Comparison of ENCODE assay signal across 1 cellular context in the genomic region with DNA sequence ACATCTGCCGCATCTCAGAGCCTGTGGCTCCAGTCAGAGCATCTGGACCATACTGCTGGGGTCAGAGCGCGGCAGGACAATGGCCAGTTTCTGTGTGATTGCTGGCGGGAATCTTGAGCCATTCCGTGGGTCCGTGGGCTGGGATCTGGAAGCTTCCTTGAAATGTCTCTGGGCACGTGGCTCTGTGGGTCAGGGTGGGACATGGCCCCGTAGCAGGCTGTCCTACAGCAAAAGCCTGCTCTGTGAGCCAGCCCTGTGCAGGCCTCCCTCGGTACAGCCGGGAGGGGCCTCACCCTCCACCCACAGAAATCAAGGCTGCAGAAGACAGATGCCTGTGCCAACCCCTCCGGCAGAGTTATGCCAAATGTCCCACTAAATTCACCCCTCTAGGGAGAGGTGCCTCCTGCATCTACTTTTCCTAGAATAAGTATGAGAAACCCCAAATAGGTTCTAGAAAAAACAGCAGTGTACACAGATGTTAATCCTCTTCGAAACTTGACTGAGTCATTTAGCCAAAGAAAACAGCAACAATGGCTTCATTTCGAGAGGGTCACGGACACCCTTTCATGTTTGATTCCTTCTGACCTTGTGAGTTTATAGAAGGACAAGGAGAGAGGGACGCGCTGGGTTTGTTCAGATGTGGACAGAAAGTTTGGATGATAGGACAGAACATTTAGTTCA.
TF ChIP-seq lines count a peak whose summit lies in the region.

No MANE protein-coding gene starts in this region.

TF ChIP-seq in HepG2, 621 proteins besides CTCF, POLR2A, EP300 and RAD21 (continued from another document and continues in another):
- TF ChIP-seq SRSF4 (IDR thresholded peaks at IDR 0.05; ENCODE audit: low read depth, low read length, poor library complexity, severe bottlenecking): no peak
- TF ChIP-seq, protein P1, sequence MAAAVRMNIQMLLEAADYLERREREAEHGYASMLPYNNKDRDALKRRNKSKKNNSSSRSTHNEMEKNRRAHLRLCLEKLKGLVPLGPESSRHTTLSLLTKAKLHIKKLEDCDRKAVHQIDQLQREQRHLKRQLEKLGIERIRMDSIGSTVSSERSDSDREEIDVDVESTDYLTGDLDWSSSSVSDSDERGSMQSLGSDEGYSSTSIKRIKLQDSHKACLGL (CRISPR knock-in tag; IDR thresholded peaks at IDR 0.05): no peak
- TF ChIP-seq ZMYM2 (CRISPR knock-in tag; IDR thresholded peaks at IDR 0.05): no peak
- TF ChIP-seq, protein P2, sequence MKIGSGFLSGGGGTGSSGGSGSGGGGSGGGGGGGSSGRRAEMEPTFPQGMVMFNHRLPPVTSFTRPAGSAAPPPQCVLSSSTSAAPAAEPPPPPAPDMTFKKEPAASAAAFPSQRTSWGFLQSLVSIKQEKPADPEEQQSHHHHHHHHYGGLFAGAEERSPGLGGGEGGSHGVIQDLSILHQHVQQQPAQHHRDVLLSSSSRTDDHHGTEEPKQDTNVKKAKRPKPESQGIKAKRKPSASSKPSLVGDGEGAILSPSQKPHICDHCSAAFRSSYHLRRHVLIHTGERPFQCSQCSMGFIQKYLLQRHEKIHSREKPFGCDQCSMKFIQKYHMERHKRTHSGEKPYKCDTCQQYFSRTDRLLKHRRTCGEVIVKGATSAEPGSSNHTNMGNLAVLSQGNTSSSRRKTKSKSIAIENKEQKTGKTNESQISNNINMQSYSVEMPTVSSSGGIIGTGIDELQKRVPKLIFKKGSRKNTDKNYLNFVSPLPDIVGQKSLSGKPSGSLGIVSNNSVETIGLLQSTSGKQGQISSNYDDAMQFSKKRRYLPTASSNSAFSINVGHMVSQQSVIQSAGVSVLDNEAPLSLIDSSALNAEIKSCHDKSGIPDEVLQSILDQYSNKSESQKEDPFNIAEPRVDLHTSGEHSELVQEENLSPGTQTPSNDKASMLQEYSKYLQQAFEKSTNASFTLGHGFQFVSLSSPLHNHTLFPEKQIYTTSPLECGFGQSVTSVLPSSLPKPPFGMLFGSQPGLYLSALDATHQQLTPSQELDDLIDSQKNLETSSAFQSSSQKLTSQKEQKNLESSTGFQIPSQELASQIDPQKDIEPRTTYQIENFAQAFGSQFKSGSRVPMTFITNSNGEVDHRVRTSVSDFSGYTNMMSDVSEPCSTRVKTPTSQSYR (CRISPR knock-in tag; IDR thresholded peaks at IDR 0.05; ENCODE audit: borderline replicate concordance): peak; percentile 31; the same call in 1 of the 2 replicates
- no peak; the same call in 1 of the 2 replicates for TF ChIP-seq JUNB (CRISPR knock-in tag; IDR thresholded peaks at IDR 0.05; ENCODE audit: borderline replicate concordance)
- no peak for TF ChIP-seq SRSF1 (optimal IDR thresholded peaks at IDR 0.05; ENCODE audit: low read depth, low read length)
- no peak for TF ChIP-seq RBAK (CRISPR knock-in tag; IDR thresholded peaks at IDR 0.05)
- TF ChIP-seq, protein P3, sequence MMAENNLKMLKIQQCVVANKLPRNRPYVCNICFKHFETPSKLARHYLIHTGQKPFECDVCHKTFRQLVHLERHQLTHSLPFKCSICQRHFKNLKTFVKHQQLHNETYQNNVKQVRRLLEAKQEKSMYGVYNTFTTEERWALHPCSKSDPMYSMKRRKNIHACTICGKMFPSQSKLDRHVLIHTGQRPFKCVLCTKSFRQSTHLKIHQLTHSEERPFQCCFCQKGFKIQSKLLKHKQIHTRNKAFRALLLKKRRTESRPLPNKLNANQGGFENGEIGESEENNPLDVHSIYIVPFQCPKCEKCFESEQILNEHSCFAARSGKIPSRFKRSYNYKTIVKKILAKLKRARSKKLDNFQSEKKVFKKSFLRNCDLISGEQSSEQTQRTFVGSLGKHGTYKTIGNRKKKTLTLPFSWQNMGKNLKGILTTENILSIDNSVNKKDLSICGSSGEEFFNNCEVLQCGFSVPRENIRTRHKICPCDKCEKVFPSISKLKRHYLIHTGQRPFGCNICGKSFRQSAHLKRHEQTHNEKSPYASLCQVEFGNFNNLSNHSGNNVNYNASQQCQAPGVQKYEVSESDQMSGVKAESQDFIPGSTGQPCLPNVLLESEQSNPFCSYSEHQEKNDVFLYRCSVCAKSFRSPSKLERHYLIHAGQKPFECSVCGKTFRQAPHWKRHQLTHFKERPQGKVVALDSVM (CRISPR knock-in tag; IDR thresholded peaks at IDR 0.05): no peak
- TF ChIP-seq SOX5 (CRISPR knock-in tag; IDR thresholded peaks at IDR 0.05; ENCODE audit: borderline replicate concordance): peak; percentile 96
- TF ChIP-seq NR2F6 (IDR thresholded peaks at IDR 0.05): peak; percentile 98
- TF ChIP-seq NR2F6 (CRISPR knock-in tag; IDR thresholded peaks at IDR 0.05): peak; percentile 95
- TF ChIP-seq, protein P4, sequence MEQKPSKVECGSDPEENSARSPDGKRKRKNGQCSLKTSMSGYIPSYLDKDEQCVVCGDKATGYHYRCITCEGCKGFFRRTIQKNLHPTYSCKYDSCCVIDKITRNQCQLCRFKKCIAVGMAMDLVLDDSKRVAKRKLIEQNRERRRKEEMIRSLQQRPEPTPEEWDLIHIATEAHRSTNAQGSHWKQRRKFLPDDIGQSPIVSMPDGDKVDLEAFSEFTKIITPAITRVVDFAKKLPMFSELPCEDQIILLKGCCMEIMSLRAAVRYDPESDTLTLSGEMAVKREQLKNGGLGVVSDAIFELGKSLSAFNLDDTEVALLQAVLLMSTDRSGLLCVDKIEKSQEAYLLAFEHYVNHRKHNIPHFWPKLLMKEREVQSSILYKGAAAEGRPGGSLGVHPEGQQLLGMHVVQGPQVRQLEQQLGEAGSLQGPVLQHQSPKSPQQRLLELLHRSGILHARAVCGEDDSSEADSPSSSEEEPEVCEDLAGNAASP (CRISPR knock-in tag; IDR thresholded peaks at IDR 0.05; ENCODE audit: borderline replicate concordance): peak; percentile 92; the same call in 1 of the 2 replicates
- peak; percentile 86; the same call in 1 of the 2 replicates for TF ChIP-seq HMG20A (CRISPR knock-in tag; IDR thresholded peaks at IDR 0.05; ENCODE audit: borderline replicate concordance)
- TF ChIP-seq, protein P5, sequence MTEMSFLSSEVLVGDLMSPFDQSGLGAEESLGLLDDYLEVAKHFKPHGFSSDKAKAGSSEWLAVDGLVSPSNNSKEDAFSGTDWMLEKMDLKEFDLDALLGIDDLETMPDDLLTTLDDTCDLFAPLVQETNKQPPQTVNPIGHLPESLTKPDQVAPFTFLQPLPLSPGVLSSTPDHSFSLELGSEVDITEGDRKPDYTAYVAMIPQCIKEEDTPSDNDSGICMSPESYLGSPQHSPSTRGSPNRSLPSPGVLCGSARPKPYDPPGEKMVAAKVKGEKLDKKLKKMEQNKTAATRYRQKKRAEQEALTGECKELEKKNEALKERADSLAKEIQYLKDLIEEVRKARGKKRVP (CRISPR knock-in tag; IDR thresholded peaks at IDR 0.05): peak in 1 of 2 experiments; percentile 43; a peak in 2 of 4 replicates
- TF ChIP-seq NFIB (CRISPR knock-in tag; IDR thresholded peaks at IDR 0.05; ENCODE audit: borderline replicate concordance): no peak
- TF ChIP-seq NRL (CRISPR knock-in tag; IDR thresholded peaks at IDR 0.05; ENCODE audit: borderline replicate concordance): 0 out of 2 replicates have a peak, but pooled peaks have one; percentile 24
- peak; percentile 53 for TF ChIP-seq HNF4A (CRISPR knock-in tag; IDR thresholded peaks at IDR 0.05)
- TF ChIP-seq MYC (CRISPR knock-in tag; IDR thresholded peaks at IDR 0.05; ENCODE audit: borderline replicate concordance): no peak; the same call in 1 of the 2 replicates
- TF ChIP-seq, protein P6, sequence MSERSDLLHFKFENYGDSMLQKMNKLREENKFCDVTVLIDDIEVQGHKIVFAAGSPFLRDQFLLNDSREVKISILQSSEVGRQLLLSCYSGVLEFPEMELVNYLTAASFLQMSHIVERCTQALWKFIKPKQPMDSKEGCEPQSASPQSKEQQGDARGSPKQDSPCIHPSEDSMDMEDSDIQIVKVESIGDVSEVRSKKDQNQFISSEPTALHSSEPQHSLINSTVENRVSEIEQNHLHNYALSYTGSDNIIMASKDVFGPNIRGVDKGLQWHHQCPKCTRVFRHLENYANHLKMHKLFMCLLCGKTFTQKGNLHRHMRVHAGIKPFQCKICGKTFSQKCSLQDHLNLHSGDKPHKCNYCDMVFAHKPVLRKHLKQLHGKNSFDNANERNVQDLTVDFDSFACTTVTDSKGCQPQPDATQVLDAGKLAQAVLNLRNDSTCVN (CRISPR knock-in tag; IDR thresholded peaks at IDR 0.05; ENCODE audit: borderline replicate concordance): no peak
- TF ChIP-seq FOSL1 (CRISPR knock-in tag; IDR thresholded peaks at IDR 0.05; ENCODE audit: borderline replicate concordance): peak; percentile 72; the same call in 1 of the 2 replicates
- TF ChIP-seq HHEX (CRISPR knock-in tag; IDR thresholded peaks at IDR 0.05): 0 out of 2 replicates have a peak, but pooled peaks have one; percentile 9
- TF ChIP-seq ZFX (CRISPR knock-in tag; IDR thresholded peaks at IDR 0.05; ENCODE audit: low read depth): peak; percentile 42; the same call in 1 of the 2 replicates
- TF ChIP-seq RBM22 (optimal IDR thresholded peaks at IDR 0.05; ENCODE audit: low read length): peak; percentile 29
- peak; percentile 64; the same call in 1 of the 2 replicates for TF ChIP-seq HNRNPL (IDR thresholded peaks at IDR 0.05; ENCODE audit: low read depth, low read length)
- peak; percentile 89 for TF ChIP-seq FOXA3 (CRISPR knock-in tag; IDR thresholded peaks at IDR 0.05)
- peak; percentile 83 for TF ChIP-seq GATAD2A (CRISPR knock-in tag; IDR thresholded peaks at IDR 0.05)
- TF ChIP-seq FOXO1 (CRISPR knock-in tag; IDR thresholded peaks at IDR 0.05): peak; percentile 71
- no peak; the same call in 1 of the 2 replicates for TF ChIP-seq MEIS2 (CRISPR knock-in tag; IDR thresholded peaks at IDR 0.05)
- TF ChIP-seq HOXA7 (CRISPR knock-in tag; IDR thresholded peaks at IDR 0.05): no peak
- no peak for TF ChIP-seq ZNF263 (CRISPR knock-in tag; IDR thresholded peaks at IDR 0.05)
- peak; percentile 92 to 94 for TF ChIP-seq NR2F1 (CRISPR knock-in tag; IDR thresholded peaks at IDR 0.05)
- TF ChIP-seq, protein P7, sequence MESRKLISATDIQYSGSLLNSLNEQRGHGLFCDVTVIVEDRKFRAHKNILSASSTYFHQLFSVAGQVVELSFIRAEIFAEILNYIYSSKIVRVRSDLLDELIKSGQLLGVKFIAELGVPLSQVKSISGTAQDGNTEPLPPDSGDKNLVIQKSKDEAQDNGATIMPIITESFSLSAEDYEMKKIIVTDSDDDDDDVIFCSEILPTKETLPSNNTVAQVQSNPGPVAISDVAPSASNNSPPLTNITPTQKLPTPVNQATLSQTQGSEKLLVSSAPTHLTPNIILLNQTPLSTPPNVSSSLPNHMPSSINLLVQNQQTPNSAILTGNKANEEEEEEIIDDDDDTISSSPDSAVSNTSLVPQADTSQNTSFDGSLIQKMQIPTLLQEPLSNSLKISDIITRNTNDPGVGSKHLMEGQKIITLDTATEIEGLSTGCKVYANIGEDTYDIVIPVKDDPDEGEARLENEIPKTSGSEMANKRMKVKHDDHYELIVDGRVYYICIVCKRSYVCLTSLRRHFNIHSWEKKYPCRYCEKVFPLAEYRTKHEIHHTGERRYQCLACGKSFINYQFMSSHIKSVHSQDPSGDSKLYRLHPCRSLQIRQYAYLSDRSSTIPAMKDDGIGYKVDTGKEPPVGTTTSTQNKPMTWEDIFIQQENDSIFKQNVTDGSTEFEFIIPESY (CRISPR knock-in tag; IDR thresholded peaks at IDR 0.05): 0 out of 2 replicates have a peak, but pooled peaks have one; percentile 4
- TF ChIP-seq TAF15 (IDR thresholded peaks at IDR 0.05; ENCODE audit: low read depth, low read length, poor library complexity, severe bottlenecking): no peak
- peak; percentile 31; the same call in 1 of the 2 replicates for TF ChIP-seq SP5 (CRISPR knock-in tag; IDR thresholded peaks at IDR 0.05; ENCODE audit: borderline replicate concordance, low read depth)
- 0 out of 2 replicates have a peak, but pooled peaks have one; percentile 14 for TF ChIP-seq ZNF331 (CRISPR knock-in tag; IDR thresholded peaks at IDR 0.05)
- TF ChIP-seq ZNF121 (CRISPR knock-in tag; IDR thresholded peaks at IDR 0.05): no peak
- TF ChIP-seq, protein P8, sequence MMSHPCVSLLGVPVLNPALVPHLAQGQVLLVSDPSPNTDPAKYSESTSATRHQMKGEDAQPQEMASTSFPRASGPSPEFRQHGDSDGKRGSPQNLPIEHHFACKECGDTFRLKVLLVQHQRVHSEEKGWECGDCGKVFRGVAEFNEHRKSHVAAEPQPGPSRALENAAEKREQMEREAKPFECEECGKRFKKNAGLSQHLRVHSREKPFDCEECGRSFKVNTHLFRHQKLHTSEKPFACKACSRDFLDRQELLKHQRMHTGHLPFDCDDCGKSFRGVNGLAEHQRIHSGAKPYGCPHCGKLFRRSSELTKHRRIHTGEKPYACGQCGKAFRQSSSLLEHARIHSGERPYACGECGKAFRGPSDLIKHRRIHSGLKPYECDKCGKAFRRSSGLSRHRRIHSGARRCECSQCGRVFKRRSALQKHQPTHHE (CRISPR knock-in tag; IDR thresholded peaks at IDR 0.05; ENCODE audit: borderline replicate concordance): no peak
- TF ChIP-seq, protein P9, sequence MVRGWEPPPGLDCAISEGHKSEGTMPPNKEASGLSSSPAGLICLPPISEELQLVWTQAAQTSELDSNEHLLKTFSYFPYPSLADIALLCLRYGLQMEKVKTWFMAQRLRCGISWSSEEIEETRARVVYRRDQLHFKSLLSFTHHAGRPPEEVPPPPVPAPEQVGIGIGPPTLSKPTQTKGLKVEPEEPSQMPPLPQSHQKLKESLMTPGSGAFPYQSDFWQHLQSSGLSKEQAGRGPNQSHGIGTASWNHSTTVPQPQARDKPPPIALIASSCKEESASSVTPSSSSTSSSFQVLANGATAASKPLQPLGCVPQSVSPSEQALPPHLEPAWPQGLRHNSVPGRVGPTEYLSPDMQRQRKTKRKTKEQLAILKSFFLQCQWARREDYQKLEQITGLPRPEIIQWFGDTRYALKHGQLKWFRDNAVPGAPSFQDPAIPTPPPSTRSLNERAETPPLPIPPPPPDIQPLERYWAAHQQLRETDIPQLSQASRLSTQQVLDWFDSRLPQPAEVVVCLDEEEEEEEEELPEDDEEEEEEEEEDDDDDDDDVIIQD (CRISPR knock-in tag; IDR thresholded peaks at IDR 0.05; ENCODE audit: low read depth): no peak
- TF ChIP-seq ZNF34 (CRISPR knock-in tag; IDR thresholded peaks at IDR 0.05; ENCODE audit: borderline replicate concordance): no peak
- peak; percentile 69 for TF ChIP-seq ESRRA (CRISPR knock-in tag; IDR thresholded peaks at IDR 0.05; ENCODE audit: low read depth)
- TF ChIP-seq ZFP1 (CRISPR knock-in tag; IDR thresholded peaks at IDR 0.05): 0 out of 2 replicates have a peak, but pooled peaks have one; percentile 69
- TF ChIP-seq HOXA3 (CRISPR knock-in tag; IDR thresholded peaks at IDR 0.05): 0 out of 2 replicates have a peak, but pooled peaks have one; percentile 10
- peak; percentile 79 for TF ChIP-seq SOX13 (IDR thresholded peaks at IDR 0.05)
- peak in 1 of 2 experiments; percentile 97; a peak in 2 of 4 replicates for TF ChIP-seq SOX13 (CRISPR knock-in tag; conservative IDR thresholded peaks at IDR 0.05 in 1 of 2, IDR thresholded peaks at IDR 0.05 in 1 of 2)
- TF ChIP-seq SNRNP70 (IDR thresholded peaks at IDR 0.05; ENCODE audit: low read depth, low read length): no peak
- peak; percentile 20; the same call in 1 of the 2 replicates for TF ChIP-seq ZNF350 (CRISPR knock-in tag; IDR thresholded peaks at IDR 0.05; ENCODE audit: borderline replicate concordance, low read depth)
- TF ChIP-seq KLF12 (CRISPR knock-in tag; IDR thresholded peaks at IDR 0.05; ENCODE audit: borderline replicate concordance): no peak
